In the genomic region with DNA sequence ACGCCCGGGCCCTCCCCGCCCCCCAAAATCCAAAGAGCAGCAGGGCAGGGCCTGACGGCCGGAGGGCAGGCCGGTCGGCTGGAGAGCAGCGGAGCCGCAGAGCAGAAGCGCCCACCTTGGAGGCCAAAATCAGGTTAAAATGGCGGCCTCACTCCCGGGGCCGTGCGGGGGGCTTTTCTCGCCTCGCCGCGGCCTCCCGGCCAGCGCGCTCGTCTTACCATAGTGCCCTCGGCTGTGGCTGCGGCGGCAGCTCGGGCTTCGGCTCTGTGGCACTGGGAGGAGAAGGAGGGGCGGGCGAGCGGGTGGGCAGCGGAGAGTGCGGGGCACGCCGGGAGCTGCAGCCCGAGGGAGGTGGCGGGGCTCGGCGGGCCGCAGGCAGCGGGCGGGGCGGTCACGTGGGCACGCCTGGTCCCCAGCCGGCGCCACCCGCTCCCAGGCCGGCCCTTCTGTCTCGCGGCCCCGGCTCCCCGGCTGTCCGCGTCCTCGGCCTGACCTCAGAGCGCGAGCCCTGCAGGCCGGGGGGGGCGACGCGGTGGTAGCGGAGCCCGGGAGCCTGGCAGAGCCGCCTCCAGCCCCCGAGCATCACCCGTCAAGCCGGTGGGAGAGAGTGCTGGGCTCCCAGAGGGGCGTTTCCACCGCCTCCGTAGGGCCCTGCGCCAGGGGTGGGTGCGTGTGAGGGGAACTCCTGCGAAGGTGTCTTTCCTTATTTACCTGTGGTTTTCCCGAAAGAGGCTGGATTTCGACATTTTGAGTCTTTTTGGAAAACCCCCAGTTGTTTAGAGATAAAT, we compare ENCODE assay signal across 8 cellular contexts. TPM values are rescaled to one million over a fixed set of nuclear protein-coding genes. Genes with fewer than 3 reads are reported as not detected.
DNase-seq lines count a peak whose midpoint lies in the region; ATAC-seq and TF ChIP-seq lines count a peak whose summit lies in the region.

Gene CFL2 (minus strand): TSS at position 274 of the 788 bp plus-strand sequence. CDS start 53 bp downstream, at position 221.

- H3K4me3 Mint-ChIP-seq in stimulated activated naive CD8-positive, alpha-beta T cell treated with anti-CD3 and anti-CD28 coated beads, Interleukin-15, amount 100 ng/mL, for 72 hours = peak within 1 kb of the TSS; percentile 85 to 93

- peak within 1 kb of the TSS; percentile 84 for H3K9ac ChIP-seq in neural cell (ENCODE audit: low read length)

- ATAC-seq in GM21825 (IDR thresholded peaks at IDR 0.05; ENCODE audit: unreplicated experiment) = peak; percentile 84
- ATAC-seq in stimulated activated naive CD8-positive, alpha-beta T cell treated with anti-CD3 and anti-CD28 coated beads, Interleukin-15, amount 100 ng/mL, for 72 hours = peak; percentile 92

- no peaks in the 10 kb centered on the region for H3K9me2 ChIP-seq in neural cell (ENCODE audit: insufficient read depth, low read length)

- no peak for TF ChIP-seq RAD21 in neural cell (conservative IDR thresholded peaks at IDR 0.05)

- peaks cover 18% of the 10 kb centered on the region for H3K27me3 Mint-ChIP-seq in stimulated activated naive CD8-positive, alpha-beta T cell treated with anti-CD3 and anti-CD28 coated beads, Interleukin-15, amount 100 ng/mL, for 72 hours

- CTCF ChIA-PET in RWPE1 (lab: Yijun Ruan, JAX) = interaction anchor here (0.6 kb wide), 1 partner anchor 549 kb away, joined by 4 read pairs; no protein-coding TSS in a partner anchor

- peak within 1 kb of the TSS; percentile 74 for H3K4me2 ChIP-seq in neural cell (ENCODE audit: low read length)

- H3K79me2 ChIP-seq in neural cell (replicated peaks; ENCODE audit: insufficient read depth, low read length) = peaks cover 11% of the 10 kb centered on the region

- H3K4me3 ChIP-seq in neural cell (ENCODE audit: low read length) = peak within 1 kb of the TSS; percentile 83

- peaks cover 19% of the 10 kb centered on the region for H3K4me1 Mint-ChIP-seq in stimulated activated naive CD8-positive, alpha-beta T cell treated with anti-CD3 and anti-CD28 coated beads, Interleukin-15, amount 100 ng/mL, for 72 hours

- H4K20me1 ChIP-seq in neural cell (ENCODE audit: insufficient read depth) = no peaks in the 10 kb centered on the region

- no peaks in the 10 kb centered on the region for H3F3A ChIP-seq in neural cell (ENCODE audit: insufficient read depth, low read length, poor library complexity, severe bottlenecking)

- no peaks in the 10 kb centered on the region for H3K27me3 ChIP-seq in neural cell (ENCODE audit: insufficient read depth, low read depth, low read length)

- H3K27ac Mint-ChIP-seq in stimulated activated naive CD8-positive, alpha-beta T cell treated with anti-CD3 and anti-CD28 coated beads, Interleukin-15, amount 100 ng/mL, for 72 hours = peak within 1 kb of the TSS; percentile 80 to 97

- peaks cover 6% of the 10 kb centered on the region for H3K36me3 ChIP-seq in neural cell (ENCODE audit: insufficient read depth, low read length)

- no peaks in the 10 kb centered on the region for H3K9me3 Mint-ChIP-seq in stimulated activated naive CD8-positive, alpha-beta T cell treated with anti-CD3 and anti-CD28 coated beads, Interleukin-15, amount 100 ng/mL, for 72 hours

- TF ChIP-seq CTCF in RWPE1 (conservative IDR thresholded peaks at IDR 0.05; ENCODE audit: low read depth) = no peak
- TF ChIP-seq CTCF in neural cell (IDR thresholded peaks at IDR 0.05; ENCODE audit: poor library complexity, severe bottlenecking) = no peak

- no peaks in the 10 kb centered on the region for H3K9me3 ChIP-seq in neural cell (ENCODE audit: low read length)

- H2AFZ ChIP-seq in neural cell (ENCODE audit: low read depth, low read length) = peak within 1 kb of the TSS; percentile 81

- DNase-seq in Daoy (ENCODE audit: low read depth) = peak; percentile 90
- DNase-seq in Kasumi-1 (lab: John Stamatoyannopoulos, UW) = peak; percentile 29 to 47
- DNase-seq in RWPE1 (ENCODE audit: low spot score) = peak; percentile 68
- peak; percentile 76 for DNase-seq in activated gamma-delta T cell (lab: John Stamatoyannopoulos, UW)
- peak; percentile 46 for DNase-seq in fibroblast of the conjunctiva (ENCODE audit: low read depth)
- peak; percentile 66 to 81 for DNase-seq in stimulated activated naive CD8-positive, alpha-beta T cell treated with anti-CD3 and anti-CD28 coated beads, Interleukin-15, amount 100 ng/mL, for 72 hours

- POLR2A ChIA-PET in RWPE1 (lab: Yijun Ruan, JAX; ENCODE audit: low non-redundant PET) = no interaction called here

- H3K27ac ChIP-seq in RWPE1 (peak within 1 kb of the TSS; percentile 89), neural cell (ENCODE audit: low read length) (peak within 1 kb of the TSS; percentile 53)

- TF ChIP-seq EP300 in neural cell (conservative IDR thresholded peaks at IDR 0.05; ENCODE audit: poor library complexity, severe bottlenecking) = peak; percentile 15

TF ChIP-seq in neural cell, 6 proteins besides CTCF, POLR2A, EP300 and RAD21:
- TF ChIP-seq POLR2AphosphoS5 (IDR thresholded peaks at IDR 0.05) = peak; percentile 56
- no peak for TF ChIP-seq SMC3 (conservative IDR thresholded peaks at IDR 0.05; ENCODE audit: poor library complexity)
- TF ChIP-seq EZH2 (IDR thresholded peaks at IDR 0.05; ENCODE audit: borderline replicate concordance, insufficient read depth, low read length, poor library complexity, severe bottlenecking) = no peak
- TF ChIP-seq, protein P1, sequence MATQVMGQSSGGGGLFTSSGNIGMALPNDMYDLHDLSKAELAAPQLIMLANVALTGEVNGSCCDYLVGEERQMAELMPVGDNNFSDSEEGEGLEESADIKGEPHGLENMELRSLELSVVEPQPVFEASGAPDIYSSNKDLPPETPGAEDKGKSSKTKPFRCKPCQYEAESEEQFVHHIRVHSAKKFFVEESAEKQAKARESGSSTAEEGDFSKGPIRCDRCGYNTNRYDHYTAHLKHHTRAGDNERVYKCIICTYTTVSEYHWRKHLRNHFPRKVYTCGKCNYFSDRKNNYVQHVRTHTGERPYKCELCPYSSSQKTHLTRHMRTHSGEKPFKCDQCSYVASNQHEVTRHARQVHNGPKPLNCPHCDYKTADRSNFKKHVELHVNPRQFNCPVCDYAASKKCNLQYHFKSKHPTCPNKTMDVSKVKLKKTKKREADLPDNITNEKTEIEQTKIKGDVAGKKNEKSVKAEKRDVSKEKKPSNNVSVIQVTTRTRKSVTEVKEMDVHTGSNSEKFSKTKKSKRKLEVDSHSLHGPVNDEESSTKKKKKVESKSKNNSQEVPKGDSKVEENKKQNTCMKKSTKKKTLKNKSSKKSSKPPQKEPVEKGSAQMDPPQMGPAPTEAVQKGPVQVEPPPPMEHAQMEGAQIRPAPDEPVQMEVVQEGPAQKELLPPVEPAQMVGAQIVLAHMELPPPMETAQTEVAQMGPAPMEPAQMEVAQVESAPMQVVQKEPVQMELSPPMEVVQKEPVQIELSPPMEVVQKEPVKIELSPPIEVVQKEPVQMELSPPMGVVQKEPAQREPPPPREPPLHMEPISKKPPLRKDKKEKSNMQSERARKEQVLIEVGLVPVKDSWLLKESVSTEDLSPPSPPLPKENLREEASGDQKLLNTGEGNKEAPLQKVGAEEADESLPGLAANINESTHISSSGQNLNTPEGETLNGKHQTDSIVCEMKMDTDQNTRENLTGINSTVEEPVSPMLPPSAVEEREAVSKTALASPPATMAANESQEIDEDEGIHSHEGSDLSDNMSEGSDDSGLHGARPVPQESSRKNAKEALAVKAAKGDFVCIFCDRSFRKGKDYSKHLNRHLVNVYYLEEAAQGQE (IDR thresholded peaks at IDR 0.05; ENCODE audit: borderline replicate concordance) = peak; percentile 19
- TF ChIP-seq MXI1 (conservative IDR thresholded peaks at IDR 0.05; ENCODE audit: poor library complexity, severe bottlenecking) = peak; percentile 47
- TF ChIP-seq TAF1 (IDR thresholded peaks at IDR 0.05; ENCODE audit: low read depth) = peak; percentile 50

RNA-seq across cellular contexts. Expression of gene CFL2, which starts in this region (rescaled TPM):
- 66.9 and 73.6 TPM in 2 replicates for total RNA-seq in Daoy (2014; rRNA removed; shearing (Covaris generic))
- 37.8 and 52.3 TPM in 2 replicates for polyA plus RNA-seq in neural cell
- polyA minus RNA-seq in neural cell = 30.2 and 38.9 TPM in 2 replicates

Comparison
In these comparisons a context has a peak if more than half of its experiments do, and no peak if none do; other contexts are left out.
1. Peak in every context shown above with its lines: DNase-seq, ATAC-seq, H3K4me3 ChIP-seq and H3K27ac ChIP-seq.
2. DNase-seq: peak in every context shown above with its lines; median percentile 90 in Daoy; 76 in activated gamma-delta T cell; 74 in stimulated activated naive CD8-positive, alpha-beta T cell treated with anti-CD3 and anti-CD28 coated beads, Interleukin-15, amount 100 ng/mL, for 72 hours; 68 in RWPE1; 46 in fibroblast of the conjunctiva; 38 in Kasumi-1.